34 cellular contexts compared by ENCODE assay signal in genomic region chr13:47929156-47929555, GRCh38.
"Had no signal": no experiment of that assay in that cellular context is flagged by ENCODE, and none has a peak within 500 bp of the region (broad histone marks: within the 10 kb centered on the region; RNA-seq: fewer than 3 reads in every experiment).

No MANE protein-coding gene starts in this region.

- H3K36me3 ChIP-seq: heart right ventricle, left ventricle myocardium inferior, neutrophil, ovary, right lobe of liver, uterus had no signal

- H3K4me1 ChIP-seq: body of pancreas, right lobe of liver, uterus had no signal

- ATAC-seq: activated naive CD8-positive, alpha-beta T cell treated with anti-CD3 and anti-CD28 coated beads, Interleukin-2, amount 50 U/mL, for 24 hours; body of pancreas; effector memory CD8-positive, alpha-beta T cell; heart right ventricle; right lobe of liver; stimulated activated effector memory CD8-positive, alpha-beta T cell treated with anti-CD3 and anti-CD28 coated beads, Interleukin-12 subunit alpha, Interleukin-12 subunit beta, amount 100 ng/mL, for 72 hours; stimulated activated naive CD8-positive, alpha-beta T cell treated with anti-CD3 and anti-CD28 coated beads, Interleukin-15, amount 100 ng/mL, for 72 hours; T-helper 17 cell had no signal

- H3K27ac ChIP-seq: body of pancreas, heart right ventricle, left ventricle myocardium inferior, neutrophil, ovary, right lobe of liver, skin epidermis, uterus had no signal

- H3K9me3 Mint-ChIP-seq: activated CD4-positive, alpha-beta memory T cell treated with anti-CD3 and anti-CD28 coated beads, Interleukin-2, amount 10 ng/mL, durations not matched to agents 7 days and 5 days; activated CD4-positive, alpha-beta T cell treated with anti-CD3 and anti-CD28 coated beads, Interleukin-2, amount 10 ng/mL, durations not matched to agents 7 days and 5 days; activated naive CD4-positive, alpha-beta T cell treated with anti-CD3 and anti-CD28 coated beads, Interleukin-2, amount 50 U/mL, for 24 hours; activated naive CD8-positive, alpha-beta T cell treated with anti-CD3 and anti-CD28 coated beads, Interleukin-2, amount 50 U/mL, for 24 hours; activated T-cell treated with anti-CD3 and anti-CD28 coated beads, Interleukin-2, amount 50 U/mL, for 24 hours; activated T-helper 2 cell treated with anti-CD3 and anti-CD28 coated beads, Interferon-gamma antibody, Interleukin-2, Interleukin-4, amounts not matched to agents 10 μg/mL and 5 μg/mL and 100 μg/mL, durations not matched to agents 14 hours and 24 hours and 36 hours; effector memory CD8-positive, alpha-beta T cell; mesothelial cell of epicardium; naive B cell; nephron progenitor cell; stimulated activated effector memory CD8-positive, alpha-beta T cell treated with anti-CD3 and anti-CD28 coated beads, Interleukin-12 subunit alpha, Interleukin-12 subunit beta, amount 100 ng/mL, for 72 hours; stimulated activated naive CD8-positive, alpha-beta T cell treated with anti-CD3 and anti-CD28 coated beads, Interleukin-15, amount 100 ng/mL, for 72 hours; type B pancreatic cell had no signal

- H3K9me3 ChIP-seq: body of pancreas, heart right ventricle, left ventricle myocardium inferior, neutrophil, ovary, uterus had no signal

- H3K36me3 Mint-ChIP-seq: mesothelial cell of epicardium; naive B cell; stimulated activated effector memory CD8-positive, alpha-beta T cell treated with anti-CD3 and anti-CD28 coated beads, Interleukin-12 subunit alpha, Interleukin-12 subunit beta, amount 100 ng/mL, for 72 hours had no signal

- H3K4me3 Mint-ChIP-seq: activated CD4-positive, alpha-beta memory T cell treated with anti-CD3 and anti-CD28 coated beads, Interleukin-2, amount 10 ng/mL, durations not matched to agents 7 days and 5 days; activated CD4-positive, alpha-beta T cell treated with anti-CD3 and anti-CD28 coated beads, Interleukin-2, amount 10 ng/mL, durations not matched to agents 7 days and 5 days; activated naive CD4-positive, alpha-beta T cell treated with anti-CD3 and anti-CD28 coated beads, Interleukin-2, amount 50 U/mL, for 24 hours; activated naive CD8-positive, alpha-beta T cell treated with anti-CD3 and anti-CD28 coated beads, Interleukin-2, amount 50 U/mL, for 24 hours; activated T-cell treated with anti-CD3 and anti-CD28 coated beads, Interleukin-2, amount 50 U/mL, for 24 hours; effector memory CD8-positive, alpha-beta T cell; mesothelial cell of epicardium; nephron progenitor cell; stimulated activated effector memory CD8-positive, alpha-beta T cell treated with anti-CD3 and anti-CD28 coated beads, Interleukin-12 subunit alpha, Interleukin-12 subunit beta, amount 100 ng/mL, for 72 hours; stimulated activated naive CD8-positive, alpha-beta T cell treated with anti-CD3 and anti-CD28 coated beads, Interleukin-15, amount 100 ng/mL, for 72 hours; T-helper 17 cell; type B pancreatic cell had no signal

- H3K4me1 Mint-ChIP-seq: activated CD4-positive, alpha-beta memory T cell treated with anti-CD3 and anti-CD28 coated beads, Interleukin-2, amount 10 ng/mL, durations not matched to agents 7 days and 5 days; activated CD4-positive, alpha-beta T cell treated with anti-CD3 and anti-CD28 coated beads, Interleukin-2, amount 10 ng/mL, durations not matched to agents 7 days and 5 days; activated naive CD4-positive, alpha-beta T cell treated with anti-CD3 and anti-CD28 coated beads, Interleukin-2, amount 50 U/mL, for 24 hours; activated naive CD8-positive, alpha-beta T cell treated with anti-CD3 and anti-CD28 coated beads, Interleukin-2, amount 50 U/mL, for 24 hours; naive B cell; stimulated activated naive CD8-positive, alpha-beta T cell treated with anti-CD3 and anti-CD28 coated beads, Interleukin-15, amount 100 ng/mL, for 72 hours; T-helper 17 cell had no signal

- H3K27me3 Mint-ChIP-seq: activated CD4-positive, alpha-beta memory T cell treated with anti-CD3 and anti-CD28 coated beads, Interleukin-2, amount 10 ng/mL, durations not matched to agents 7 days and 5 days; activated CD4-positive, alpha-beta T cell treated with anti-CD3 and anti-CD28 coated beads, Interleukin-2, amount 10 ng/mL, durations not matched to agents 7 days and 5 days; activated naive CD4-positive, alpha-beta T cell treated with anti-CD3 and anti-CD28 coated beads, Interleukin-2, amount 50 U/mL, for 24 hours; activated naive CD8-positive, alpha-beta T cell treated with anti-CD3 and anti-CD28 coated beads, Interleukin-2, amount 50 U/mL, for 24 hours; activated T-cell treated with anti-CD3 and anti-CD28 coated beads, Interleukin-2, amount 50 U/mL, for 24 hours; effector memory CD8-positive, alpha-beta T cell; naive B cell; progenitor cell of endocrine pancreas; stimulated activated naive CD8-positive, alpha-beta T cell treated with anti-CD3 and anti-CD28 coated beads, Interleukin-15, amount 100 ng/mL, for 72 hours; T-helper 17 cell; type B pancreatic cell had no signal

- H3K27ac Mint-ChIP-seq: activated CD4-positive, alpha-beta memory T cell treated with anti-CD3 and anti-CD28 coated beads, Interleukin-2, amount 10 ng/mL, durations not matched to agents 7 days and 5 days; activated CD4-positive, alpha-beta T cell treated with anti-CD3 and anti-CD28 coated beads, Interleukin-2, amount 10 ng/mL, durations not matched to agents 7 days and 5 days; activated naive CD4-positive, alpha-beta T cell treated with anti-CD3 and anti-CD28 coated beads, Interleukin-2, amount 50 U/mL, for 24 hours; activated naive CD8-positive, alpha-beta T cell treated with anti-CD3 and anti-CD28 coated beads, Interleukin-2, amount 50 U/mL, for 24 hours; activated T-cell treated with anti-CD3 and anti-CD28 coated beads, Interleukin-2, amount 50 U/mL, for 24 hours; activated T-helper 2 cell treated with anti-CD3 and anti-CD28 coated beads, Interferon-gamma antibody, Interleukin-2, Interleukin-4, amounts not matched to agents 10 μg/mL and 5 μg/mL and 100 μg/mL, durations not matched to agents 14 hours and 24 hours and 36 hours; effector memory CD8-positive, alpha-beta T cell; mesothelial cell of epicardium; naive B cell; nephron progenitor cell; progenitor cell of endocrine pancreas; stimulated activated effector memory CD8-positive, alpha-beta T cell treated with anti-CD3 and anti-CD28 coated beads, Interleukin-12 subunit alpha, Interleukin-12 subunit beta, amount 100 ng/mL, for 72 hours; stimulated activated naive CD8-positive, alpha-beta T cell treated with anti-CD3 and anti-CD28 coated beads, Interleukin-15, amount 100 ng/mL, for 72 hours; T-helper 17 cell; type B pancreatic cell had no signal

- H3K4me3 ChIP-seq: body of pancreas, heart right ventricle, left ventricle myocardium inferior, ovary, right lobe of liver, skin epidermis, uterus had no signal

- DNase-seq: activated CD4-positive, alpha-beta memory T cell treated with anti-CD3 and anti-CD28 coated beads, Interleukin-2, amount 10 ng/mL, durations not matched to agents 7 days and 5 days; activated CD4-positive, alpha-beta T cell treated with anti-CD3 and anti-CD28 coated beads for 1 hour; activated CD4-positive, alpha-beta T cell treated with anti-CD3 and anti-CD28 coated beads, Interleukin-2, amount 10 ng/mL, durations not matched to agents 7 days and 5 days; activated CD8-positive, alpha-beta memory T cell treated with anti-CD3 and anti-CD28 coated beads, Interleukin-2, amount 50 U/mL, for 48 hours; activated naive CD8-positive, alpha-beta T cell treated with anti-CD3 and anti-CD28 coated beads, Interleukin-2, amount 50 U/mL, for 24 hours; activated T-cell treated with anti-CD3 and anti-CD28 coated beads, Interleukin-2, amount 50 U/mL, for 24 hours; amygdala; body of pancreas; cortex of kidney; effector memory CD8-positive, alpha-beta T cell; erythroblast; foreskin melanocyte; heart right ventricle; kidney glomerular epithelial cell; left ventricle myocardium inferior; naive B cell; nephron progenitor cell; ovary; right lobe of liver; stimulated activated CD4-positive, alpha-beta T cell treated with anti-CD3 and anti-CD28 coated beads, Interleukin-12 subunit alpha, Interleukin-12 subunit beta, amount 100 ng/mL, for 4 hours; stimulated activated CD4-positive, alpha-beta T cell treated with anti-CD3 and anti-CD28 coated beads, Interleukin-4, amount 100 ng/mL, for 24 hours; stimulated activated naive CD8-positive, alpha-beta T cell treated with anti-CD3 and anti-CD28 coated beads, Interleukin-15, amount 100 ng/mL, for 72 hours; substantia nigra; T-helper 17 cell; T1000; uterus had no signal

- H3K27me3 ChIP-seq: body of pancreas, heart right ventricle, neutrophil, ovary, right lobe of liver, uterus had no signal
